ENCODE assay signal across 14 cellular contexts in the genomic region with DNA sequence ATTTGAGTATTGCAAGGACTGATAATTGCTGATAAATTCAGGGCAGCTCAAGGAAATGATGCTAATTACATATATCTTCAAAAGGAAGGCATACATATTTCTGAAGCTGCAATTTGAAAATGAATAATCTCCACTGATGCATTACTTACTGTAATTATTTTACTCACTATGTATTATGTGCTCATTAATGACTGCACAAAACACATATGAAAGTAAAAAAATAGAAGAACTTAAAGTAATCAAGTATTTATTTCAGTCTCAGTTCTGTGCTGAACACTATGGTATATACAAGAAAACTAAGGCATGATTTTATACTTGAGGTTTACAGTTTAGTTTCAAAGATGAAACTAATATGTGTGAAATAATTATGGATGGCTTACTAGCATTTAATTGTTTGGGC. TPM values are rescaled to one million over a fixed set of nuclear protein-coding genes. Genes with fewer than 3 reads are reported as not detected.
DNase-seq lines count a peak whose midpoint lies in the region; ATAC-seq and TF ChIP-seq lines count a peak whose summit lies in the region.
"Had no signal": no experiment of that assay in that cellular context is flagged by ENCODE, and none has a peak within 500 bp of the region (broad histone marks: within the 10 kb centered on the region; RNA-seq: fewer than 3 reads in every experiment).

No MANE protein-coding gene starts in this region.

- H3K27me3 Mint-ChIP-seq in activated naive CD4-positive, alpha-beta T cell treated with anti-CD3 and anti-CD28 coated beads for 36 hours (ENCODE audit: low read depth), result no peaks in the 10 kb centered on the region
- H3K27me3 Mint-ChIP-seq in chondrocyte (ENCODE audit: low read depth), result no peaks in the 10 kb centered on the region
- H3K27me3 Mint-ChIP-seq in stimulated activated naive B cell treated with anti-CD40 and anti-IgM and Interleukin-4, amounts not matched to agents 10 μg/mL and 1 μg/mL and 100 μg/mL, for 72 hours, result no peaks in the 10 kb centered on the region

- peaks cover 92% of the 10 kb centered on the region for H3K4me1 Mint-ChIP-seq in activated naive CD4-positive, alpha-beta T cell treated with anti-CD3 and anti-CD28 coated beads for 36 hours (ENCODE audit: low read depth)
- H3K4me1 Mint-ChIP-seq in chondrocyte (ENCODE audit: low read depth), result peaks cover 96% of the 10 kb centered on the region
- H3K4me1 Mint-ChIP-seq in stimulated activated naive B cell treated with anti-CD40 and anti-IgM and Interleukin-4, amounts not matched to agents 10 μg/mL and 1 μg/mL and 100 μg/mL, for 72 hours, result peaks cover 57 to 94% of the 10 kb centered on the region in 2 donors

- no peak overlapping the region for H3K4me3 ChIP-seq in OCI-LY3 (ENCODE audit: low read length)

- H4K20me1 ChIP-seq in OCI-LY3 (ENCODE audit: insufficient read depth, low read length), result peaks cover 100% of the 10 kb centered on the region

- no peak overlapping the region for H3K27ac ChIP-seq in OCI-LY3 (ENCODE audit: low read length)

- H3K4me1 ChIP-seq in OCI-LY3 (ENCODE audit: low read length), result peaks cover 67% of the 10 kb centered on the region

- H3K36me3 Mint-ChIP-seq in activated naive CD4-positive, alpha-beta T cell treated with anti-CD3 and anti-CD28 coated beads for 36 hours (ENCODE audit: low read depth), result peaks cover 21% of the 10 kb centered on the region
- H3K36me3 Mint-ChIP-seq in chondrocyte (ENCODE audit: low read depth), result no peaks in the 10 kb centered on the region
- peaks cover 42 to 63% of the 10 kb centered on the region in 2 donors for H3K36me3 Mint-ChIP-seq in stimulated activated naive B cell treated with anti-CD40 and anti-IgM and Interleukin-4, amounts not matched to agents 10 μg/mL and 1 μg/mL and 100 μg/mL, for 72 hours

- no peak overlapping the region for H2AFZ ChIP-seq in OCI-LY3 (ENCODE audit: low read depth, low read length)

- CTCF ChIA-PET in activated naive CD4-positive, alpha-beta T cell treated with anti-CD3 and anti-CD28 coated beads for 36 hours (lab: Charles Lee), result interaction anchor here (0.7 to 1.1 kb wide), 2 partner anchors 50 to 91 kb away, joined by 3 read pairs; no protein-coding TSS in a partner anchor

- H3K9me3 Mint-ChIP-seq in activated naive CD4-positive, alpha-beta T cell treated with anti-CD3 and anti-CD28 coated beads for 36 hours, result no peaks in the 10 kb centered on the region
- H3K9me3 Mint-ChIP-seq in chondrocyte (ENCODE audit: low read depth), result no peaks in the 10 kb centered on the region
- no peaks in the 10 kb centered on the region for H3K9me3 Mint-ChIP-seq in stimulated activated naive B cell treated with anti-CD40 and anti-IgM and Interleukin-4, amounts not matched to agents 10 μg/mL and 1 μg/mL and 100 μg/mL, for 72 hours

- intact Hi-C loops in activated naive CD4-positive, alpha-beta T cell treated with anti-CD3 and anti-CD28 coated beads for 36 hours (cut with micrococcal nuclease), result loop anchor here (1.0 to 10.0 kb wide), 3 partner anchors 8 to 294 kb away; no protein-coding TSS in a partner anchor

- peak overlapping the region; percentile 11 for H3K4me2 ChIP-seq in OCI-LY3 (ENCODE audit: low read length)

- peak overlapping the region; percentile 3 for H3K27ac Mint-ChIP-seq in activated naive CD4-positive, alpha-beta T cell treated with anti-CD3 and anti-CD28 coated beads for 36 hours
- peak overlapping the region; percentile 37 for H3K27ac Mint-ChIP-seq in chondrocyte (ENCODE audit: unreplicated experiment)
- H3K27ac Mint-ChIP-seq in stimulated activated naive B cell treated with anti-CD40 and anti-IgM and Interleukin-4, amounts not matched to agents 10 μg/mL and 1 μg/mL and 100 μg/mL, for 72 hours, result no peak overlapping the region

- DNase-seq in activated naive CD4-positive, alpha-beta T cell treated with anti-CD3 and anti-CD28 coated beads for 36 hours, result no peak
- no peak for DNase-seq in activated naive CD4-positive, alpha-beta T cell (lab: John Stamatoyannopoulos, UW)
- DNase-seq in chondrocyte (ENCODE audit: low spot score) (no peak), NCI-H1930 (lab: John Stamatoyannopoulos, UW) (no peak), activated gamma-delta T cell treated with Interleukin-2 at 50 U/mL for 16 hours (no peak), amniotic stem cell (lab: John Stamatoyannopoulos, UW) (no peak)
- no peak for DNase-seq in stimulated activated naive B cell treated with anti-CD40 and anti-IgM and Interleukin-4, amounts not matched to agents 10 μg/mL and 1 μg/mL and 100 μg/mL, for 72 hours
- DNase-seq: activated CD4-positive, alpha-beta T cell treated with anti-CD3 and anti-CD28 coated beads for 48 hours; activated effector memory CD4-positive, alpha-beta T cell treated with Interleukin-2 at 50 U/mL for 16 hours; right cardiac atrium; Right ventricle myocardium superior; T-helper 9 cell had no signal

- no peaks in the 10 kb centered on the region for H3K27me3 ChIP-seq in OCI-LY3 (ENCODE audit: low read depth, low read length)

- H3K36me3 ChIP-seq in OCI-LY3 (replicated peaks; ENCODE audit: low read depth, low read length), result peaks cover 35% of the 10 kb centered on the region

- peaks cover 100% of the 10 kb centered on the region for H3K79me2 ChIP-seq in OCI-LY3 (ENCODE audit: low read length)

- no peak overlapping the region for H3K9ac ChIP-seq in OCI-LY3 (ENCODE audit: low read length)

- no peak overlapping the region for H3K4me3 Mint-ChIP-seq in activated naive CD4-positive, alpha-beta T cell treated with anti-CD3 and anti-CD28 coated beads for 36 hours
- H3K4me3 Mint-ChIP-seq in chondrocyte (ENCODE audit: unreplicated experiment), result no peak overlapping the region
- peak overlapping the region; percentile 36 to 56 for H3K4me3 Mint-ChIP-seq in stimulated activated naive B cell treated with anti-CD40 and anti-IgM and Interleukin-4, amounts not matched to agents 10 μg/mL and 1 μg/mL and 100 μg/mL, for 72 hours

- no peak for ATAC-seq in stimulated activated naive B cell treated with anti-CD40 and anti-IgM and Interleukin-4, amounts not matched to agents 10 μg/mL and 1 μg/mL and 100 μg/mL, for 72 hours (replicated peaks)
- ATAC-seq: HCT116, right cardiac atrium had no signal

- H3K9me3 ChIP-seq in OCI-LY3 (ENCODE audit: insufficient read depth, low read length), result no peaks in the 10 kb centered on the region

- no peak for TF ChIP-seq CTCF in OCI-LY3 (IDR thresholded peaks at IDR 0.05; ENCODE audit: low read depth, low read length)
- TF ChIP-seq CTCF in chondrocyte (IDR thresholded peaks at IDR 0.05), result no peak

RNA-seq across cellular contexts. Expression of gene ACTR3, which starts 9.3 kb away (rescaled TPM):
- 100 to 1,000 TPM; 516 to 536 TPM for total RNA-seq in activated naive CD4-positive, alpha-beta T cell treated with anti-CD3 and anti-CD28 coated beads for 36 hours
- total RNA-seq in chondrocyte, result 302 to 437 TPM (median 434 TPM) in 3 replicates

Comparison
In these comparisons a context has a peak if more than half of its experiments do, and no peak if none do; other contexts are left out.
1. H3K4me3 Mint-ChIP-seq: peak in stimulated activated naive B cell treated with anti-CD40 and anti-IgM and Interleukin-4, amounts not matched to agents 10 μg/mL and 1 μg/mL and 100 μg/mL, for 72 hours (2 of 2); none in activated naive CD4-positive, alpha-beta T cell treated with anti-CD3 and anti-CD28 coated beads for 36 hours (single experiment) and chondrocyte (single experiment).